8 cellular contexts compared by ENCODE assay signal in genomic region chr9:95313010-95313498, GRCh38. TPM values are rescaled to one million over a fixed set of nuclear protein-coding genes. Genes with fewer than 3 reads are reported as not detected.
A peak's percentile ranks its signal among the peaks of the same experiment; 100 is the strongest.
DNase-seq lines count a peak whose midpoint lies in the region; ATAC-seq and TF ChIP-seq lines count a peak whose summit lies in the region.

No MANE protein-coding gene starts in this region.

- H3K4me3 ChIP-seq in DOHH2 (ENCODE audit: low read length) (peak overlapping the region; percentile 61), cardiac muscle cell (peak overlapping the region; percentile 24), trophoblast cell (ENCODE audit: low read depth, low read length) (peak overlapping the region; percentile 67)

- H2BK5ac ChIP-seq in trophoblast cell (ENCODE audit: low read depth, low read length, poor library complexity): no peak overlapping the region

- H3F3A ChIP-seq in DOHH2 (ENCODE audit: control insufficient read depth, insufficient read depth): 0 out of 2 replicates have a peak, but pooled peaks cover 3% of the 10 kb centered on the region

- H3K18ac ChIP-seq in trophoblast cell (ENCODE audit: low read length): no peak overlapping the region

- no CpG with 5 or more reads among the region's 29 CpGs for WGBS in trophoblast cell (ENCODE audit: extremely low coverage, insufficient coverage, insufficient read length)

- no peaks in the 10 kb centered on the region for H3K9me2 ChIP-seq in DOHH2 (replicated peaks; ENCODE audit: control insufficient read depth, low read length)

- H3K9me3 ChIP-seq in DOHH2 (ENCODE audit: control insufficient read depth, insufficient read depth, low read length): no peaks in the 10 kb centered on the region
- H3K9me3 ChIP-seq in cardiac muscle cell (ENCODE audit: low read depth): no peaks in the 10 kb centered on the region
- H3K9me3 ChIP-seq in trophoblast cell (ENCODE audit: insufficient read depth, low read depth, low read length): peaks cover 4% of the 10 kb centered on the region

- no peak overlapping the region for H4K91ac ChIP-seq in trophoblast cell (ENCODE audit: low read depth, low read length)

- H3K27ac ChIP-seq in DOHH2 (ENCODE audit: low read depth, low read length) (no peak overlapping the region), cardiac muscle cell (no peak overlapping the region), trophoblast cell (ENCODE audit: low read depth, low read length) (no peak overlapping the region)

- no peak for ATAC-seq in GM19395 (IDR thresholded peaks at IDR 0.05; ENCODE audit: unreplicated experiment)

- H4K8ac ChIP-seq in trophoblast cell (ENCODE audit: low read depth, low read length): no peak overlapping the region

- H3K14ac ChIP-seq in trophoblast cell (ENCODE audit: low read length): no peak overlapping the region

- no peaks in the 10 kb centered on the region for H4K20me1 ChIP-seq in DOHH2 (ENCODE audit: control insufficient read depth, insufficient read depth, low read depth, low read length)

- H4K12ac ChIP-seq in trophoblast cell (ENCODE audit: low read depth, low read length): peak overlapping the region; percentile 5

- no peak overlapping the region for H2AK5ac ChIP-seq in trophoblast cell (ENCODE audit: low read length)

- peaks cover 9% of the 10 kb centered on the region for H3K79me1 ChIP-seq in trophoblast cell (ENCODE audit: low read length)

- H2BK12ac ChIP-seq in trophoblast cell (ENCODE audit: low read length): no peak overlapping the region

- H2AFZ ChIP-seq in trophoblast cell (ENCODE audit: insufficient read depth, low read length, poor library complexity): no peak overlapping the region

- H3K4me2 ChIP-seq in DOHH2 (ENCODE audit: low read length) (peak overlapping the region; percentile 61), trophoblast cell (ENCODE audit: low read length) (peak overlapping the region; percentile 53)

- DNase-seq in NCI-H1436 (lab: John Stamatoyannopoulos, UW) (peak; percentile 85), cardiac muscle cell (ENCODE audit: low read depth in 1 of 2, low spot score in 1 of 2) (peak; percentile 63 to 83), trophoblast cell (peak; percentile 54 to 64), SKM-1 treated with dmso at 0.1 percent for 144 hours (lab: John Stamatoyannopoulos, UW; ENCODE audit: unreplicated experiment) (no peak)
- peak; percentile 12 to 17 for DNase-seq in activated CD4-positive, alpha-beta T cell treated with anti-CD3 and anti-CD28 coated beads, Interleukin-2, amount 50 U/mL, for 48 hours
- no peak for DNase-seq in stimulated activated CD4-positive, alpha-beta T cell treated with anti-CD3 and anti-CD28 coated beads, Interleukin-2, amount 100 ng/mL, for 48 hours

- H3K4ac ChIP-seq in trophoblast cell (ENCODE audit: low read depth, low read length): no peak overlapping the region

- H3K27me3 ChIP-seq in DOHH2 (ENCODE audit: control insufficient read depth, low read length) (no peaks in the 10 kb centered on the region), cardiac muscle cell (no peaks in the 10 kb centered on the region), trophoblast cell (ENCODE audit: insufficient read depth, low read length) (no peaks in the 10 kb centered on the region)

- H3K79me2 ChIP-seq in DOHH2 (ENCODE audit: control insufficient read depth, low read length) (peaks cover 80% of the 10 kb centered on the region), trophoblast cell (ENCODE audit: control insufficient read depth, insufficient read depth, low read length, poor library complexity) (peaks cover 2% of the 10 kb centered on the region)

- no peak overlapping the region for H3K9ac ChIP-seq in trophoblast cell (ENCODE audit: low read length)

- no peak overlapping the region for H2BK120ac ChIP-seq in trophoblast cell (ENCODE audit: insufficient read depth, low read length, poor library complexity)

- H3K4me1 ChIP-seq in DOHH2 (ENCODE audit: control insufficient read depth, low read length): peaks cover 48% of the 10 kb centered on the region
- peaks cover 11% of the 10 kb centered on the region for H3K4me1 ChIP-seq in cardiac muscle cell (ENCODE audit: low read depth)
- H3K4me1 ChIP-seq in trophoblast cell (ENCODE audit: control insufficient read depth in 1 of 2, insufficient read depth in 2 of 2, low read length in 2 of 2): peaks cover 0 to 2% of the 10 kb centered on the region in 2 experiments

- TF ChIP-seq CTCF in DOHH2 (IDR thresholded peaks at IDR 0.05; ENCODE audit: low read depth, low read length, poor library complexity, severe bottlenecking) (no peak), cardiac muscle cell (IDR thresholded peaks at IDR 0.05; ENCODE audit: low read depth, low read length) (no peak)

- no peak overlapping the region for H3K23ac ChIP-seq in trophoblast cell (ENCODE audit: low read length)

- H3K36me3 ChIP-seq in DOHH2 (ENCODE audit: control insufficient read depth, low read length) (peaks cover 3% of the 10 kb centered on the region; the same call in 1 of the 2 replicates), cardiac muscle cell (no peaks in the 10 kb centered on the region), trophoblast cell (ENCODE audit: control insufficient read depth in 1 of 2, insufficient read depth in 2 of 2, low read length in 2 of 2) (no peaks in the 10 kb centered on the region)

RNA-seq across cellular contexts. Expression of gene FANCC, which starts 4.5 kb away (rescaled TPM):
- total RNA-seq in cardiac muscle cell: 11.5 and 14.0 TPM in 2 replicates
- polyA plus RNA-seq in cardiac muscle cell: 11.9 and 17.1 TPM in 2 replicates
- 5.3 and 5.8 TPM in 2 replicates for polyA plus RNA-seq in trophoblast cell (2013)

Comparison
In these comparisons a context has a peak if more than half of its experiments do, and no peak if none do; other contexts are left out.
1. DNase-seq: peak in NCI-H1436 (single experiment), activated CD4-positive, alpha-beta T cell treated with anti-CD3 and anti-CD28 coated beads, Interleukin-2, amount 50 U/mL, for 48 hours (2 of 2), cardiac muscle cell (2 of 2) and trophoblast cell (2 of 2); none in SKM-1 treated with dmso at 0.1 percent for 144 hours (single experiment) and stimulated activated CD4-positive, alpha-beta T cell treated with anti-CD3 and anti-CD28 coated beads, Interleukin-2, amount 100 ng/mL, for 48 hours (0 of 2).
2. Peak in every context shown above with its lines, with median percentiles within 50 percentile points of each other: H3K4me3 ChIP-seq.